8 cellular contexts compared by ENCODE assay signal in genomic region chr7:102287465-102288146, GRCh38. TPM values are rescaled to one million over a fixed set of nuclear protein-coding genes. Genes with fewer than 3 reads are reported as not detected.
DNase-seq lines count a peak whose midpoint lies in the region; ATAC-seq, FAIRE-seq and TF ChIP-seq lines count a peak whose summit lies in the region.

No MANE protein-coding gene starts in this region.

- H3K4me2 ChIP-seq in OCI-LY7 (ENCODE audit: low read length) (peak overlapping the region; percentile 97), HepG2 (ENCODE audit: low read depth, low read length) (peak overlapping the region; percentile 83)

- in situ Hi-C loops in HepG2 (cut with HindIII; ENCODE audit: extremely low pct_ligation_motif_present, low pct_unique_long_range_greater_than_20kb), result loop anchor here (5.0 kb wide), 1 partner anchor 105 kb away; no protein-coding TSS in a partner anchor

- POLR2A ChIA-PET in BJ (lab: Charles Lee) (no interaction called here), OCI-LY7 (lab: Charles Lee) (interaction anchor here (1.0 to 11.9 kb wide), 6 partner anchors 17 to 160 kb away, joined by 3 to 154 read pairs (median 4); partner anchors contain the start of gene PRKRIP1), HepG2 (lab: Yijun Ruan, JAX) (interaction anchor here (0.9 to 2.0 kb wide), 3 partner anchors 19 to 76 kb away, joined by 4 to 6 read pairs (median 5); no protein-coding TSS in a partner anchor)

- H3K9me3 ChIP-seq in OCI-LY7 (ENCODE audit: low read length), result no peaks in the 10 kb centered on the region
- no peaks in the 10 kb centered on the region for H3K9me3 ChIP-seq in HepG2 (ENCODE audit: low read length)

- 0% methylated on average over 3 of the region's 37 CpGs for WGBS in HepG2 (ENCODE audit: low lambda C conversion rate)

- TF ChIP-seq EP300 in HepG2 (IDR thresholded peaks at IDR 0.05; ENCODE audit: low read depth in 2 of 2, low read length in 2 of 2) (no peak), HepG2 (CRISPR knock-in tag; IDR thresholded peaks at IDR 0.05; ENCODE audit: borderline replicate concordance) (no peak)

- DNase-seq in BJ (ENCODE audit: low read depth) (no peak), OCI-LY7 (ENCODE audit: low spot score) (peak; percentile 73), cardiac fibroblast (ENCODE audit: low read depth in 2 of 2) (peak in 1 of 2 donors; percentile 30), HepG2 (ENCODE audit: low spot score) (no peak), stromal cell of bone marrow (ENCODE audit: low read depth) (peak; percentile 3), KG1 (lab: John Stamatoyannopoulos, UW) (no peak)

- H3K4me3 ChIP-seq in BJ (ENCODE audit: low read depth, low read length), result peak overlapping the region; percentile 79
- peak overlapping the region; percentile 95 for H3K4me3 ChIP-seq in OCI-LY7 (ENCODE audit: low read depth, low read length, poor library complexity, severe bottlenecking)
- peak overlapping the region; percentile 65 to 72 for H3K4me3 ChIP-seq in cardiac fibroblast (replicated peaks in 1 of 2; ENCODE audit: low read depth in 2 of 2, low read length in 2 of 2)
- H3K4me3 ChIP-seq in HepG2 (replicated peaks in 1 of 3; ENCODE audit: insufficient read depth in 1 of 3, low read depth in 2 of 3, low read length in 3 of 3), result peak overlapping the region; percentile 58 to 78 (median 77); a peak in 5 of 6 replicates

- BruUV-seq in OCI-LY7 (replicated peaks; lab: Mats Ljungman, UMichigan), result no TSS peak
- no TSS peak for BruUV-seq in HepG2 (replicated peaks; lab: Mats Ljungman, UMichigan)

- no peaks in the 10 kb centered on the region for H3K36me3 ChIP-seq in BJ (ENCODE audit: control insufficient read depth, insufficient read depth, low read length)
- peaks cover 26% of the 10 kb centered on the region for H3K36me3 ChIP-seq in OCI-LY7 (ENCODE audit: insufficient read depth, low read length)
- H3K36me3 ChIP-seq in HepG2 (replicated peaks in 1 of 2; ENCODE audit: control insufficient read depth in 1 of 2, insufficient read depth in 2 of 2, low read length in 2 of 2), result no peaks in the 10 kb centered on the region

- CTCF ChIA-PET in BJ (lab: Yijun Ruan, JAX), result interaction anchor here (0.7 to 1.8 kb wide), 6 partner anchors 8 to 877 kb away, joined by 3 to 7 read pairs (median 4); no protein-coding TSS in a partner anchor
- CTCF ChIA-PET in OCI-LY7 (lab: Charles Lee; ENCODE audit: unreplicated experiment), result interaction anchor here (0.6 to 2.2 kb wide), 4 partner anchors 16 to 43 kb away, joined by 3 to 9 read pairs (median 4); no protein-coding TSS in a partner anchor
- CTCF ChIA-PET in HepG2 (lab: Yijun Ruan, JAX; ENCODE audit: low intra/inter-chr PET ratio, low total read pairs), result no interaction called here

- no peak for TF ChIP-seq POLR2A in HepG2 (IDR thresholded peaks at IDR 0.05; ENCODE audit: insufficient read depth in 1 of 2, low read depth in 2 of 2, low read length in 2 of 2)

- TF ChIP-seq CTCF in BJ (IDR thresholded peaks at IDR 0.05; ENCODE audit: insufficient read depth, low read depth, low read length) (no peak), OCI-LY7 (conservative IDR thresholded peaks at IDR 0.05; ENCODE audit: low read length) (no peak), cardiac fibroblast (IDR thresholded peaks at IDR 0.05; ENCODE audit: low read depth, low read length) (no peak), HepG2 (CRISPR knock-in tag; IDR thresholded peaks at IDR 0.05) (no peak)

- peak; percentile 29 for ATAC-seq in GM19035 (IDR thresholded peaks at IDR 0.05; ENCODE audit: unreplicated experiment)
- ATAC-seq in HepG2, result peak; percentile 52
- no peak for ATAC-seq in HG02938 (IDR thresholded peaks at IDR 0.05; ENCODE audit: unreplicated experiment)

- no peak for TF ChIP-seq RAD21 in HepG2 (CRISPR knock-in tag; IDR thresholded peaks at IDR 0.05)

- H3K79me2 ChIP-seq in OCI-LY7 (ENCODE audit: insufficient read depth, low read depth, low read length) (peaks cover 51% of the 10 kb centered on the region), HepG2 (ENCODE audit: insufficient read depth, low read length) (no peaks in the 10 kb centered on the region)

- intact Hi-C loops in OCI-LY7 (cut with micrococcal nuclease; ENCODE audit: unreplicated experiment), result loop anchor here (5.0 kb wide), 3 partner anchors 35 to 180 kb away; no protein-coding TSS in a partner anchor
- intact Hi-C loops in HepG2 (cut with micrococcal nuclease; ENCODE audit: unreplicated experiment), result no loop called here

- H3K27ac ChIP-seq in OCI-LY7 (ENCODE audit: low read depth, low read length, poor library complexity, severe bottlenecking), result peak overlapping the region; percentile 97
- H3K27ac ChIP-seq in HepG2 (ENCODE audit: extremely low read length, insufficient read depth, low read length), result no peak overlapping the region

- peak overlapping the region; percentile 56 for H3K9ac ChIP-seq in HepG2 (ENCODE audit: insufficient read depth, low read depth, low read length)

- H3K9me2 ChIP-seq in OCI-LY7 (ENCODE audit: insufficient read depth, low read length), result no peaks in the 10 kb centered on the region

- no peak overlapping the region for H2AFZ ChIP-seq in OCI-LY7 (ENCODE audit: low read length)
- no peak overlapping the region for H2AFZ ChIP-seq in HepG2 (ENCODE audit: low read length)

- H3K4me1 ChIP-seq in OCI-LY7 (ENCODE audit: insufficient read depth, low read length, poor library complexity, severe bottlenecking) (peaks cover 74% of the 10 kb centered on the region), HepG2 (ENCODE audit: insufficient read depth, low read length) (peaks cover 33% of the 10 kb centered on the region)

- H3K27me3 ChIP-seq in BJ (ENCODE audit: control insufficient read depth, insufficient read depth, low read length), result no peaks in the 10 kb centered on the region
- H3K27me3 ChIP-seq in HepG2 (ENCODE audit: control insufficient read depth in 1 of 2, insufficient read depth in 2 of 2, low read length in 2 of 2), result peaks cover 2 to 21% of the 10 kb centered on the region in 2 experiments; a peak in 3 of 5 replicates

- no peak for FAIRE-seq in HepG2 (lab: Jason Lieb, UNC)

- H4K20me1 ChIP-seq in OCI-LY7 (ENCODE audit: insufficient read depth, low read length) (no peaks in the 10 kb centered on the region), HepG2 (ENCODE audit: insufficient read depth, low read length) (peaks cover 10% of the 10 kb centered on the region; the same call in 1 of the 2 replicates)

TF ChIP-seq in HepG2, 621 proteins besides CTCF, POLR2A, EP300 and RAD21 (continues in another document):
- TF ChIP-seq NPAS2 (CRISPR knock-in tag; IDR thresholded peaks at IDR 0.05; ENCODE audit: borderline replicate concordance), result no peak
- TF ChIP-seq ZBTB49 (CRISPR knock-in tag; IDR thresholded peaks at IDR 0.05; ENCODE audit: borderline replicate concordance), result no peak

RNA-seq across cellular contexts. Expression of gene SH2B2, which starts 0.9 kb away (rescaled TPM):
- 0.56 and 0.58 TPM in 2 replicates for polyA plus RNA-seq in BJ (2011; rRNA removed)
- polyA minus RNA-seq in BJ (2011; rRNA and poly(A)+ RNA removed), result 0.72 and 2.0 TPM in 2 replicates
- 27.3 and 42.0 TPM in 2 replicates for total RNA-seq in OCI-LY7 (2014; rRNA removed; shearing (Covaris generic))
- total RNA-seq in OCI-LY7 (2022), result 109 and 131 TPM in 2 replicates
- total RNA-seq in HepG2 (2016; rRNA removed; fragmentation: Illumina TruSeq; extraction: Trizol), result 0.14 and 0.46 TPM in 2 replicates
- 0.26 and 0.51 TPM in 2 replicates for total RNA-seq in HepG2 (2016; cell fraction: cytosol; rRNA removed; fragmentation: Illumina TruSeq; extraction: Trizol; ENCODE audit: low read depth)
- total RNA-seq in HepG2 (2016; cell fraction: insoluble cytoplasmic fraction; rRNA removed; fragmentation: Illumina TruSeq; extraction: Trizol), result 0.45 and 0.63 TPM in 2 replicates
- total RNA-seq in HepG2 (2016; cell fraction: membrane; rRNA removed; fragmentation: Illumina TruSeq; extraction: Trizol), result 0.46 and 0.55 TPM in 2 replicates
- not detected in 2 replicates for total RNA-seq in HepG2 (2016; cell fraction: nucleus; rRNA removed; fragmentation: Illumina TruSeq; extraction: Trizol)
- polyA plus RNA-seq in HepG2 (2011; rRNA removed), result 1.3 and 1.7 TPM in 2 replicates
- polyA plus RNA-seq in HepG2 (2011; cell fraction: cytosol; rRNA removed), result 1.7 and 2.3 TPM in 2 replicates
- 4.6 and 5.0 TPM in 2 replicates for polyA plus RNA-seq in HepG2 (2011; cell fraction: nucleus; rRNA removed)
- polyA plus RNA-seq in HepG2 (2012), result 1.0 and 1.2 TPM in 2 replicates
- 0.41 and 0.54 TPM in 2 replicates for polyA plus RNA-seq in HepG2 (2016; cell fraction: cytosol; fragmentation: Illumina TruSeq; extraction: Trizol; ENCODE audit: low read depth)
- 0.63 and 0.64 TPM in 2 replicates for polyA plus RNA-seq in HepG2 (2016; cell fraction: insoluble cytoplasmic fraction; fragmentation: Illumina TruSeq; extraction: Trizol; ENCODE audit: low read depth)
- polyA plus RNA-seq in HepG2 (2016; cell fraction: membrane; fragmentation: Illumina TruSeq; extraction: Trizol; ENCODE audit: low read depth), result 0.58 and 0.90 TPM in 2 replicates
- 0.46 and 1.1 TPM in 2 replicates for polyA plus RNA-seq in HepG2 (2016; cell fraction: nucleus; fragmentation: Illumina TruSeq; extraction: Trizol; ENCODE audit: insufficient read depth, low read depth)
- 1.5 and 3.3 TPM in 2 replicates for polyA minus RNA-seq in HepG2 (2011; rRNA and poly(A)+ RNA removed; ENCODE audit: low replicate concordance)
- 1.3 and 2.5 TPM in 2 replicates for polyA minus RNA-seq in HepG2 (2011; cell fraction: cytosol; rRNA and poly(A)+ RNA removed)
- polyA minus RNA-seq in HepG2 (2011; cell fraction: nucleus; rRNA and poly(A)+ RNA removed), result 0.90 and 1.6 TPM in 2 replicates

Comparison
In these comparisons a context has a peak if more than half of its experiments do, and no peak if none do; other contexts are left out.
1. DNase-seq: peak in OCI-LY7 (single experiment) and stromal cell of bone marrow (single experiment); none in BJ (single experiment), HepG2 (single experiment) and KG1 (single experiment).
2. RNA of gene SH2B2, which starts 0.9 kb away (total RNA-seq): 27.3 to 131 TPM in OCI-LY7; 0.14 to 0.63 TPM in HepG2; every median in the first group is over 10 times any median in the second.
3. Peak in every context shown above with its lines, with median percentiles within 50 percentile points of each other: H3K4me3 ChIP-seq.